22 cellular contexts compared by ENCODE assay signal in the genomic region with DNA sequence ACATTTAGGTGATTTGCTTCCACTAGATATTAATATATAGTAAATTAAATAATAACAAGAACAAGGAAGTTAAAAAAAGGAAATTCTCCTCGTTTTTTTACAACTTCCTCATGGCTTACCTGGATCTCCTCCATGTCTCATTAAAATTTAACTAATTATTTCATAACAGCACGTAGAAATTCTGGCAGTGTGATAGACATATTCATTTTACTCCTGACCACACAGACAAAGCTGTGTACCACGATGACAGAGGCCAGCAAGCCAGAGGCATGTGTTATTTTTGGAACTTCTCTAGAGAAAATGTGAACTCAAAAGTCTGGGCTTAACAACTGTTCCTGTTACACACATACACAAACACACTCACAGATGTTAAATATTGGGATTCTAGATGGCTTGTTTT.
DNase-seq lines count a peak whose midpoint lies in the region; ATAC-seq, FAIRE-seq and TF ChIP-seq lines count a peak whose summit lies in the region.
"Had no signal": no experiment of that assay in that cellular context is flagged by ENCODE, and none has a peak within 500 bp of the region (broad histone marks: within the 10 kb centered on the region; RNA-seq: fewer than 3 reads in every experiment).

No MANE protein-coding gene starts in this region.

- H3K36me3 ChIP-seq in liver (ENCODE audit: control insufficient read depth in 4 of 4, insufficient read depth in 3 of 4, low read depth in 1 of 4, low read length in 3 of 4) (no peaks in the 10 kb centered on the region), HepG2 (replicated peaks in 1 of 2; ENCODE audit: control insufficient read depth in 1 of 2, insufficient read depth in 2 of 2, low read length in 2 of 2) (no peaks in the 10 kb centered on the region), KMS-11 (ENCODE audit: insufficient read depth) (no peaks in the 10 kb centered on the region), left ventricle myocardium inferior (no peaks in the 10 kb centered on the region)
- H3K36me3 ChIP-seq: BE2C, gastroesophageal sphincter, MG63, sigmoid colon had no signal

- TF ChIP-seq POLR2A in HepG2 (IDR thresholded peaks at IDR 0.05; ENCODE audit: insufficient read depth in 1 of 2, low read depth in 2 of 2, low read length in 2 of 2) = no peak

- no peak overlapping the region for H3K4me3 Mint-ChIP-seq in stimulated activated naive B cell treated with anti-CD40 and anti-IgM and Interleukin-4, amounts not matched to agents 10 μg/mL and 1 μg/mL and 100 μg/mL, for 72 hours
- no peak overlapping the region for H3K4me3 Mint-ChIP-seq in WTC11
- H3K4me3 Mint-ChIP-seq: activated T-helper 17 cell treated with anti-CD3 and anti-CD28 coated beads, Interleukin-2, amount 50 U/mL, for 72 hours; IgD-negative memory B cell; nephron had no signal

- in situ Hi-C loops in HepG2 (cut with HindIII; ENCODE audit: extremely low pct_ligation_motif_present, low pct_unique_long_range_greater_than_20kb) = no loop called here

- H3K9ac ChIP-seq in liver (ENCODE audit: low read depth in 1 of 2, low read length in 2 of 2) = no peak overlapping the region
- H3K9ac ChIP-seq in HepG2 (ENCODE audit: insufficient read depth, low read depth, low read length) = no peak overlapping the region
- H3K9ac ChIP-seq in KMS-11 = no peak overlapping the region
- H3K9ac ChIP-seq: parathyroid adenoma had no signal

- CTCF ChIA-PET in HepG2 (lab: Yijun Ruan, JAX; ENCODE audit: low intra/inter-chr PET ratio, low total read pairs) = no interaction called here
- CTCF ChIA-PET in WTC11 (lab: Charles Lee) = interaction anchor here (1.7 kb wide), 1 partner anchor 31 kb away, joined by 5 read pairs; no protein-coding TSS in a partner anchor

- H3K9me3 ChIP-seq in liver (ENCODE audit: control insufficient read depth in 4 of 4, low read length in 3 of 4) (no peaks in the 10 kb centered on the region), HepG2 (ENCODE audit: low read length) (no peaks in the 10 kb centered on the region), left ventricle myocardium inferior (replicated peaks) (no peaks in the 10 kb centered on the region)
- H3K9me3 ChIP-seq: BE2C, gastroesophageal sphincter, MG63, sigmoid colon had no signal

- TF ChIP-seq EP300 in HepG2 (IDR thresholded peaks at IDR 0.05; ENCODE audit: low read depth in 2 of 2, low read length in 2 of 2) = no peak
- no peak for TF ChIP-seq EP300 in HepG2 (CRISPR knock-in tag; IDR thresholded peaks at IDR 0.05; ENCODE audit: borderline replicate concordance)

- H3K36me3 Mint-ChIP-seq in stimulated activated naive B cell treated with anti-CD40 and anti-IgM and Interleukin-4, amounts not matched to agents 10 μg/mL and 1 μg/mL and 100 μg/mL, for 72 hours = no peaks in the 10 kb centered on the region
- H3K36me3 Mint-ChIP-seq in WTC11 = no peaks in the 10 kb centered on the region
- H3K36me3 Mint-ChIP-seq: IgD-negative memory B cell had no signal

- BruUV-seq in HepG2 (replicated peaks; lab: Mats Ljungman, UMichigan) = no TSS peak

- no peaks in the 10 kb centered on the region for H3K9me3 Mint-ChIP-seq in stimulated activated naive B cell treated with anti-CD40 and anti-IgM and Interleukin-4, amounts not matched to agents 10 μg/mL and 1 μg/mL and 100 μg/mL, for 72 hours
- H3K9me3 Mint-ChIP-seq in WTC11 = no peaks in the 10 kb centered on the region
- H3K9me3 Mint-ChIP-seq: activated T-helper 17 cell treated with anti-CD3 and anti-CD28 coated beads, Interleukin-2, amount 50 U/mL, for 72 hours; IgD-negative memory B cell; nephron had no signal

- peak overlapping the region; percentile 38 for H3K27ac Mint-ChIP-seq in stimulated activated naive B cell treated with anti-CD40 and anti-IgM and Interleukin-4, amounts not matched to agents 10 μg/mL and 1 μg/mL and 100 μg/mL, for 72 hours
- no peak overlapping the region for H3K27ac Mint-ChIP-seq in WTC11
- H3K27ac Mint-ChIP-seq: activated T-helper 17 cell treated with anti-CD3 and anti-CD28 coated beads, Interleukin-2, amount 50 U/mL, for 72 hours; IgD-negative memory B cell had no signal

- DNase-seq in HepG2 (ENCODE audit: low spot score) (no peak), left colon (no peak), WTC11 (ENCODE audit: low spot score) (no peak), left ventricle myocardium inferior (no peak), kidney glomerular epithelial cell (lab: John Stamatoyannopoulos, UW) (no peak)
- DNase-seq in stimulated activated naive B cell treated with anti-CD40 and anti-IgM and Interleukin-4, amounts not matched to agents 10 μg/mL and 1 μg/mL and 100 μg/mL, for 72 hours = no peak
- DNase-seq: activated CD4-positive, alpha-beta T cell treated with anti-CD3 and anti-CD28 coated beads, Interleukin-2, amount 50 U/mL, for 1 hour; BE2C; MG63; NCI-H2171; NCI-H526; sigmoid colon had no signal

- ATAC-seq in HepG2 = no peak
- ATAC-seq in left colon = peak; percentile 82
- ATAC-seq in stimulated activated naive B cell treated with anti-CD40 and anti-IgM and Interleukin-4, amounts not matched to agents 10 μg/mL and 1 μg/mL and 100 μg/mL, for 72 hours (replicated peaks) = peak; percentile 31 to 46
- no peak for ATAC-seq in WTC11
- ATAC-seq: activated T-helper 17 cell treated with anti-CD3 and anti-CD28 coated beads, Interleukin-2, amount 50 U/mL, for 72 hours; gastroesophageal sphincter had no signal

- H3K79me2 ChIP-seq in HepG2 (ENCODE audit: insufficient read depth, low read length) (no peaks in the 10 kb centered on the region), KMS-11 (ENCODE audit: insufficient read depth, low read depth) (no peaks in the 10 kb centered on the region)
- H3K79me2 ChIP-seq: parathyroid adenoma had no signal

- H3K27ac ChIP-seq in liver (ENCODE audit: low read depth in 1 of 2, low read length in 2 of 2) (no peak overlapping the region), HepG2 (ENCODE audit: extremely low read length, insufficient read depth, low read length) (no peak overlapping the region), KMS-11 (no peak overlapping the region), left ventricle myocardium inferior (replicated peaks) (no peak overlapping the region)
- H3K27ac ChIP-seq: gastroesophageal sphincter, parathyroid adenoma, sigmoid colon, VCaP had no signal

- FAIRE-seq in HepG2 (lab: Jason Lieb, UNC) = no peak
- FAIRE-seq: A204.1, keratinocyte had no signal

- POLR2A ChIA-PET in HepG2 (lab: Yijun Ruan, JAX) (no interaction called here), WTC11 (lab: Charles Lee) (no interaction called here)

- intact Hi-C loops in HepG2 (cut with micrococcal nuclease; ENCODE audit: unreplicated experiment) = no loop called here
- intact Hi-C loops in left colon (cut with DNase I, micrococcal nuclease) = no loop called here
- intact Hi-C loops in left ventricle myocardium inferior (cut with micrococcal nuclease) = no loop called here

- H3K4me1 Mint-ChIP-seq in stimulated activated naive B cell treated with anti-CD40 and anti-IgM and Interleukin-4, amounts not matched to agents 10 μg/mL and 1 μg/mL and 100 μg/mL, for 72 hours = peaks cover 9 to 12% of the 10 kb centered on the region in 2 donors
- no peaks in the 10 kb centered on the region for H3K4me1 Mint-ChIP-seq in WTC11
- H3K4me1 Mint-ChIP-seq: activated T-helper 17 cell treated with anti-CD3 and anti-CD28 coated beads, Interleukin-2, amount 50 U/mL, for 72 hours had no signal

- H3K4me2 ChIP-seq in HepG2 (ENCODE audit: low read depth, low read length) = no peak overlapping the region
- peak overlapping the region; percentile 30; the same call in 1 of the 2 replicates for H3K4me2 ChIP-seq in KMS-11

- H3K4me3 ChIP-seq in liver (ENCODE audit: low read depth in 1 of 3, low read length in 3 of 3) (no peak overlapping the region), HepG2 (replicated peaks in 1 of 3; ENCODE audit: insufficient read depth in 1 of 3, low read depth in 2 of 3, low read length in 3 of 3) (no peak overlapping the region), KMS-11 (IDR thresholded peaks at IDR 0.05; ENCODE audit: insufficient read depth, low read depth, low read length) (no peak overlapping the region), left ventricle myocardium inferior (no peak overlapping the region)
- H3K4me3 ChIP-seq: gastroesophageal sphincter, MG63, sigmoid colon had no signal

- TF ChIP-seq RAD21 in liver (IDR thresholded peaks at IDR 0.05) = no peak
- TF ChIP-seq RAD21 in HepG2 (CRISPR knock-in tag; IDR thresholded peaks at IDR 0.05) = no peak

- 8% methylated on average over 3 of the region's 3 CpGs for WGBS in liver
- WGBS in HepG2 (ENCODE audit: low lambda C conversion rate) = 0% methylated on average over 3 of the region's 3 CpGs

- TF ChIP-seq CTCF in liver (IDR thresholded peaks at IDR 0.05; ENCODE audit: low read depth, low read length, missing input control) = no peak
- TF ChIP-seq CTCF in HepG2 (CRISPR knock-in tag; IDR thresholded peaks at IDR 0.05) = no peak
- no peak for TF ChIP-seq CTCF in KMS-11 (conservative IDR thresholded peaks at IDR 0.05; ENCODE audit: low read depth, low read length)
- TF ChIP-seq CTCF in WTC11 (IDR thresholded peaks at IDR 0.05) = no peak
- TF ChIP-seq CTCF in left ventricle myocardium inferior (IDR thresholded peaks at IDR 0.05; ENCODE audit: borderline replicate concordance) = no peak

- no peaks in the 10 kb centered on the region for H3K27me3 ChIP-seq in liver (ENCODE audit: control insufficient read depth in 4 of 4, insufficient read depth in 4 of 4, low read length in 3 of 4)
- no peaks in the 10 kb centered on the region for H3K27me3 ChIP-seq in HepG2 (ENCODE audit: control insufficient read depth in 1 of 2, insufficient read depth in 2 of 2, low read length in 2 of 2)
- H3K27me3 ChIP-seq in KMS-11 (ENCODE audit: insufficient read depth, low read depth) = no peaks in the 10 kb centered on the region
- peaks cover 4% of the 10 kb centered on the region for H3K27me3 ChIP-seq in left ventricle myocardium inferior (ENCODE audit: low read depth)
- H3K27me3 ChIP-seq: BE2C, gastroesophageal sphincter, MG63, sigmoid colon had no signal

- H3K4me1 ChIP-seq in liver (ENCODE audit: control insufficient read depth in 4 of 4, insufficient read depth in 4 of 4, low read length in 3 of 4) = peaks cover 0 to 9% (median 4%) of the 10 kb centered on the region in 4 donors
- no peaks in the 10 kb centered on the region for H3K4me1 ChIP-seq in HepG2 (ENCODE audit: insufficient read depth, low read length)
- H3K4me1 ChIP-seq in KMS-11 (ENCODE audit: low read depth, poor library complexity, severe bottlenecking) = peaks cover 46% of the 10 kb centered on the region
- H3K4me1 ChIP-seq in left ventricle myocardium inferior = peaks cover 5% of the 10 kb centered on the region
- H3K4me1 ChIP-seq: BE2C, gastroesophageal sphincter, parathyroid adenoma, sigmoid colon had no signal

- H4K20me1 ChIP-seq in HepG2 (ENCODE audit: insufficient read depth, low read length) = no peaks in the 10 kb centered on the region
- H4K20me1 ChIP-seq in KMS-11 (ENCODE audit: insufficient read depth) = no peaks in the 10 kb centered on the region

- H3K27me3 Mint-ChIP-seq in stimulated activated naive B cell treated with anti-CD40 and anti-IgM and Interleukin-4, amounts not matched to agents 10 μg/mL and 1 μg/mL and 100 μg/mL, for 72 hours = peaks cover 0 to 10% of the 10 kb centered on the region in 2 donors
- H3K27me3 Mint-ChIP-seq in WTC11 (ENCODE audit: low read depth) = no peaks in the 10 kb centered on the region; the same call in 1 of the 2 replicates

- H2AFZ ChIP-seq in HepG2 (ENCODE audit: low read length) (no peak overlapping the region), KMS-11 (ENCODE audit: low read depth) (no peak overlapping the region)
- H2AFZ ChIP-seq: parathyroid adenoma had no signal

Comparison
In these comparisons a context has a peak if more than half of its experiments do, and no peak if none do; other contexts are left out.
1. ATAC-seq: peak in left colon (single experiment) and stimulated activated naive B cell treated with anti-CD40 and anti-IgM and Interleukin-4, amounts not matched to agents 10 μg/mL and 1 μg/mL and 100 μg/mL, for 72 hours (2 of 2); none in HepG2 (single experiment) and WTC11 (single experiment).